25 cellular contexts compared by ENCODE assay signal in the genomic region with DNA sequence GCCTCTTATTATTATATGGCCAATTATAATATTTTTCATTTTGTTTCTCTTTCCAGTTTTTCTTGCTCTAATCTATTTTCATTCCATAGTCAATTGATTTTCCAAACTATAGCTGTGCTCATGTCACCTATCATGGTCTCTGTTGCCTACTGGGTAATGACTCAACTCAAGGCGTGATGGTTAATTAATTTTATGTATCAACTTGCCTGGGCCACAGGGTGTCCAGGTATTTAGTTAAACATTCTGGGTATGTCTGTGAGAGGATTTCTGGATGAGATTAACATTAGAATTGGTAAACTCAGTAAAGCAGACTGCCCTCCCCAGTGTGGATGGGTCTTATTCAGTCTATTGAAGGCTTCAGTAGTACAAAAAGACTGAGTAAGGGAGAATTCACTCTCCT. TPM values are rescaled to one million over a fixed set of nuclear protein-coding genes. Genes with fewer than 3 reads are reported as not detected.
DNase-seq lines count a peak whose midpoint lies in the region; ATAC-seq, FAIRE-seq and TF ChIP-seq lines count a peak whose summit lies in the region.
"Had no signal": no experiment of that assay in that cellular context is flagged by ENCODE, and none has a peak within 500 bp of the region (broad histone marks: within the 10 kb centered on the region; RNA-seq: fewer than 3 reads in every experiment).

No MANE protein-coding gene starts in this region.

- POLR2A ChIA-PET in SK-N-SH (lab: Yijun Ruan, JAX): no interaction called here
- POLR2A ChIA-PET in activated CD8-positive, alpha-beta T cell treated with anti-CD3 and anti-CD28 coated beads, Interleukin-2, amount 10 ng/mL, durations not matched to agents 7 days and 5 days (lab: Charles Lee): no interaction called here

- no peak overlapping the region for H2AFZ ChIP-seq in SK-N-SH (ENCODE audit: low read depth)

- H3K4me1 Mint-ChIP-seq in CD14-positive monocyte: peaks cover 11% of the 10 kb centered on the region
- no peaks in the 10 kb centered on the region for H3K4me1 Mint-ChIP-seq in activated CD8-positive, alpha-beta T cell treated with anti-CD3 and anti-CD28 coated beads, Interleukin-2, amount 10 ng/mL, durations not matched to agents 7 days and 5 days (ENCODE audit: low read depth)
- H3K4me1 Mint-ChIP-seq: activated CD4-positive, alpha-beta T cell treated with anti-CD3 and anti-CD28 coated beads for 36 hours; CD8-positive, alpha-beta memory T cell; natural killer cell; T-helper 17 cell had no signal

- no peaks in the 10 kb centered on the region for H3K9me3 ChIP-seq in SK-N-SH
- no peaks in the 10 kb centered on the region for H3K9me3 ChIP-seq in stomach

- H3K27ac ChIP-seq in SK-N-SH (ENCODE audit: low read depth in 2 of 2, low read length in 1 of 2) (peak overlapping the region; percentile 53 to 75; a peak in 3 of 4 replicates), stomach (peak overlapping the region in 3 of 5 donors; percentile 31 to 59 (median 57))

- 95% methylated on average over 1 of the region's 1 CpG for WGBS in SK-N-SH (ENCODE audit: low lambda C conversion rate)
- 89 to 97% (median 93%) methylated on average over 1 of the region's 1 CpG for WGBS in stomach, 5 donors

- CTCF ChIA-PET in SK-N-SH (lab: Yijun Ruan, JAX): no interaction called here
- CTCF ChIA-PET in activated CD8-positive, alpha-beta T cell treated with anti-CD3 and anti-CD28 coated beads, Interleukin-2, amount 10 ng/mL, durations not matched to agents 7 days and 5 days (lab: Charles Lee): no interaction called here

- H3K4me1 ChIP-seq in SK-N-SH (ENCODE audit: control insufficient read depth in 1 of 2, insufficient read depth in 2 of 2, low read depth in 1 of 2, low read length in 1 of 2): peaks cover 0 to 24% of the 10 kb centered on the region in 2 experiments; a peak in 2 of 4 replicates
- peaks cover 0 to 13% (median 5%) of the 10 kb centered on the region in 4 donors for H3K4me1 ChIP-seq in stomach

- H3K79me2 ChIP-seq in SK-N-SH (ENCODE audit: insufficient read depth): no peaks in the 10 kb centered on the region

- no peak for TF ChIP-seq POLR2A in stomach (IDR thresholded peaks at IDR 0.05)

- H3K4me3 ChIP-seq in SK-N-SH (ENCODE audit: low read depth in 2 of 2, low read length in 1 of 2): no peak overlapping the region
- no peak overlapping the region for H3K4me3 ChIP-seq in bronchial epithelial cell (ENCODE audit: low read depth, low read length)
- no peak overlapping the region for H3K4me3 ChIP-seq in stomach
- H3K4me3 ChIP-seq: cardiac muscle cell had no signal

- no peaks in the 10 kb centered on the region for H3K9me3 Mint-ChIP-seq in CD14-positive monocyte
- H3K9me3 Mint-ChIP-seq in activated CD8-positive, alpha-beta T cell treated with anti-CD3 and anti-CD28 coated beads, Interleukin-2, amount 10 ng/mL, durations not matched to agents 7 days and 5 days (ENCODE audit: insufficient read depth): no peaks in the 10 kb centered on the region
- H3K9me3 Mint-ChIP-seq: activated T-cell treated with anti-CD3 and anti-CD28 coated beads, Interleukin-2, amount 50 U/mL, for 72 hours; CD8-positive, alpha-beta memory T cell had no signal

- peaks cover 5 to 14% (median 6%) of the 10 kb centered on the region in 3 donors for H3K27me3 Mint-ChIP-seq in CD14-positive monocyte (ENCODE audit: low read depth in 3 of 3)
- H3K27me3 Mint-ChIP-seq in activated CD8-positive, alpha-beta T cell treated with anti-CD3 and anti-CD28 coated beads, Interleukin-2, amount 10 ng/mL, durations not matched to agents 7 days and 5 days (ENCODE audit: low read depth): peaks cover 29% of the 10 kb centered on the region
- H3K27me3 Mint-ChIP-seq: type B pancreatic cell had no signal

- no peak overlapping the region for H3K9ac ChIP-seq in SK-N-SH

- H3F3A ChIP-seq in SK-N-SH (replicated peaks; ENCODE audit: insufficient read depth): peaks cover 29% of the 10 kb centered on the region

- no peaks in the 10 kb centered on the region for H4K20me1 ChIP-seq in SK-N-SH (ENCODE audit: insufficient read depth)

- no peak overlapping the region for H3K4me2 ChIP-seq in SK-N-SH

- TF ChIP-seq EP300 in SK-N-SH (IDR thresholded peaks at IDR 0.05; ENCODE audit: borderline replicate concordance in 1 of 2, low read depth in 1 of 2, low read length in 1 of 2): no peak
- no peak for TF ChIP-seq EP300 in stomach (IDR thresholded peaks at IDR 0.05)

- TF ChIP-seq CTCF in SK-N-SH (IDR thresholded peaks at IDR 0.05) (no peak), bronchial epithelial cell (IDR thresholded peaks at IDR 0.05; ENCODE audit: insufficient read depth, low read length, severe bottlenecking) (no peak), stomach (IDR thresholded peaks at IDR 0.05) (no peak), CD14-positive monocyte (IDR thresholded peaks at IDR 0.05) (no peak)

- ATAC-seq in SK-N-SH treated with all-trans-retinoic acid at 6 μM for 48 hours (no peak), left colon (peak; percentile 15), GM18498 (IDR thresholded peaks at IDR 0.05; ENCODE audit: unreplicated experiment) (no peak)
- no peak for ATAC-seq in activated CD8-positive, alpha-beta T cell treated with anti-CD3 and anti-CD28 coated beads, Interleukin-2, amount 10 ng/mL, durations not matched to agents 7 days and 5 days
- ATAC-seq: activated CD4-positive, alpha-beta T cell treated with anti-CD3 and anti-CD28 coated beads for 36 hours; activated T-cell treated with anti-CD3 and anti-CD28 coated beads, Interleukin-2, amount 50 U/mL, for 72 hours; natural killer cell; sciatic nerve; T-helper 17 cell had no signal

- intact Hi-C loops in left colon (cut with DNase I, micrococcal nuclease) (no loop called here), stomach (cut with DNase I; ENCODE audit: low total_unique reads) (no loop called here), CD14-positive monocyte (cut with micrococcal nuclease) (no loop called here)

- DNase-seq in SK-N-SH (no peak), bronchial epithelial cell (ENCODE audit: low read depth) (peak; percentile 80), left colon (no peak), stomach (no peak), CD14-positive monocyte (ENCODE audit: low spot score) (no peak)
- DNase-seq in activated CD8-positive, alpha-beta T cell treated with anti-CD3 and anti-CD28 coated beads, Interleukin-2, amount 10 ng/mL, durations not matched to agents 7 days and 5 days: no peak
- DNase-seq: 8988T; activated CD4-positive, alpha-beta T cell treated with anti-CD3 and anti-CD28 coated beads for 36 hours; activated naive CD4-positive, alpha-beta T cell treated with Interleukin-2 at 50 U/mL for 16 hours; activated T-cell treated with anti-CD3 and anti-CD28 coated beads, Interleukin-2, amount 50 U/mL, for 72 hours; CD8-positive, alpha-beta memory T cell; DMS79 treated with DMSO at 0.1 percent for 48 hours; GOT3; KG1; left cardiac atrium; natural killer cell; NCI-H1436 treated with DMSO at 0.1 percent for 48 hours; NCI-H524; T-helper 17 cell had no signal

- FAIRE-seq in bronchial epithelial cell (lab: Jason Lieb, UNC): no peak
- FAIRE-seq: endometrium had no signal

- no peaks in the 10 kb centered on the region for H3K27me3 ChIP-seq in SK-N-SH (ENCODE audit: insufficient read depth)
- no peaks in the 10 kb centered on the region for H3K27me3 ChIP-seq in bronchial epithelial cell (ENCODE audit: control insufficient read depth, insufficient read depth, low read length)
- H3K27me3 ChIP-seq in stomach: no peaks in the 10 kb centered on the region
- H3K27me3 ChIP-seq: cardiac muscle cell had no signal

- H3K27ac Mint-ChIP-seq in CD14-positive monocyte: peak overlapping the region in 1 of 7 donors; percentile 20
- H3K27ac Mint-ChIP-seq in activated CD8-positive, alpha-beta T cell treated with anti-CD3 and anti-CD28 coated beads, Interleukin-2, amount 10 ng/mL, durations not matched to agents 7 days and 5 days: no peak overlapping the region
- H3K27ac Mint-ChIP-seq: activated CD4-positive, alpha-beta T cell treated with anti-CD3 and anti-CD28 coated beads for 36 hours; activated T-cell treated with anti-CD3 and anti-CD28 coated beads, Interleukin-2, amount 50 U/mL, for 72 hours; CD8-positive, alpha-beta memory T cell; natural killer cell; T-helper 17 cell had no signal

- H3K9me2 ChIP-seq in SK-N-SH: no peaks in the 10 kb centered on the region

- no peaks in the 10 kb centered on the region for H3K36me3 Mint-ChIP-seq in CD14-positive monocyte
- H3K36me3 Mint-ChIP-seq in activated CD8-positive, alpha-beta T cell treated with anti-CD3 and anti-CD28 coated beads, Interleukin-2, amount 10 ng/mL, durations not matched to agents 7 days and 5 days (ENCODE audit: low read depth): no peaks in the 10 kb centered on the region
- H3K36me3 Mint-ChIP-seq: CD8-positive, alpha-beta memory T cell; natural killer cell had no signal

- H3K36me3 ChIP-seq in SK-N-SH (replicated peaks in 1 of 2; ENCODE audit: control insufficient read depth in 1 of 2, insufficient read depth in 2 of 2, low read length in 1 of 2): no peaks in the 10 kb centered on the region
- H3K36me3 ChIP-seq in bronchial epithelial cell (ENCODE audit: control insufficient read depth, insufficient read depth, low read length): no peaks in the 10 kb centered on the region
- H3K36me3 ChIP-seq in stomach: no peaks in the 10 kb centered on the region
- H3K36me3 ChIP-seq: cardiac muscle cell had no signal

- no peak overlapping the region for H3K4me3 Mint-ChIP-seq in CD14-positive monocyte
- H3K4me3 Mint-ChIP-seq in activated CD8-positive, alpha-beta T cell treated with anti-CD3 and anti-CD28 coated beads, Interleukin-2, amount 10 ng/mL, durations not matched to agents 7 days and 5 days: no peak overlapping the region
- H3K4me3 Mint-ChIP-seq: activated CD4-positive, alpha-beta T cell treated with anti-CD3 and anti-CD28 coated beads for 36 hours; activated T-cell treated with anti-CD3 and anti-CD28 coated beads, Interleukin-2, amount 50 U/mL, for 72 hours; CD8-positive, alpha-beta memory T cell; natural killer cell; T-helper 17 cell had no signal

- no peak for TF ChIP-seq RAD21 in SK-N-SH (IDR thresholded peaks at IDR 0.05; ENCODE audit: low read length)

TF ChIP-seq in SK-N-SH, 30 proteins besides CTCF, POLR2A, EP300 and RAD21:
- TF ChIP-seq NFIC (IDR thresholded peaks at IDR 0.05; ENCODE audit: borderline replicate concordance): no peak
TF ChIP-seq in SK-N-SH: peak in this region for 0.

TF ChIP-seq in SK-N-SH treated with all-trans-retinoic acid at 6 μM for 48 hours, 23 proteins besides CTCF, POLR2A, EP300 and RAD21 (continues in another document):
- TF ChIP-seq ARNTL (CRISPR knock-in tag; IDR thresholded peaks at IDR 0.05; ENCODE audit: borderline replicate concordance, low read depth) (no peak), CSDC2 (CRISPR knock-in tag; IDR thresholded peaks at IDR 0.05) (no peak), OSR1 (CRISPR knock-in tag; IDR thresholded peaks at IDR 0.05) (no peak)

RNA-seq across cellular contexts. Expression of gene FHIP1A, which starts 9.9 kb away (rescaled TPM):
- polyA plus RNA-seq in SK-N-SH (2012; rRNA removed) (1.3 and 2.2 TPM in 2 replicates), stomach (1 to 10 TPM in 1 of 3 donors, under 1 TPM in 2; 0.90 to 1.1 (median 1.00) TPM), CD14-positive monocyte (not detected)
- polyA plus RNA-seq in SK-N-SH (2012; cell fraction: cytosol; rRNA removed): 1.2 and 1.3 TPM in 2 replicates
- 1.6 and 1.8 TPM in 2 replicates for polyA plus RNA-seq in SK-N-SH (2012; cell fraction: nucleus; rRNA removed)
- total RNA-seq in bronchial epithelial cell (20.8 and 25.2 TPM in 2 replicates), left colon (10 to 100 TPM; 32.1 to 33.6 TPM), stomach (100 to 1,000 TPM in 1 of 5 donors, 10 to 100 TPM in 4; 11.6 to 177 (median 17.6) TPM)
- total RNA-seq in activated CD8-positive, alpha-beta T cell treated with anti-CD3 and anti-CD28 coated beads, Interleukin-2, amount 10 ng/mL, durations not matched to agents 7 days and 5 days: not detected
- polyA plus RNA-seq: CD8-positive, alpha-beta memory T cell had no signal

Comparison
In these comparisons a context has a peak if more than half of its experiments do, and no peak if none do; other contexts are left out.
1. RNA of gene FHIP1A, which starts 9.9 kb away (total RNA-seq): 32.1 to 33.6 TPM in left colon, 20.8 to 25.2 TPM in bronchial epithelial cell and 11.6 to 177 TPM in stomach; not detected in activated CD8-positive, alpha-beta T cell treated with anti-CD3 and anti-CD28 coated beads, Interleukin-2, amount 10 ng/mL, durations not matched to agents 7 days and 5 days; every median in the first group is over 10 times any median in the second.